ENCODE assay signal across 16 cellular contexts in genomic region chr17:82388223-82388921, GRCh38. TPM values are rescaled to one million over a fixed set of nuclear protein-coding genes. Genes with fewer than 3 reads are reported as not detected.
DNase-seq lines count a peak whose midpoint lies in the region; ATAC-seq and TF ChIP-seq lines count a peak whose summit lies in the region.
"Had no signal": no experiment of that assay in that cellular context is flagged by ENCODE, and none has a peak within 500 bp of the region (broad histone marks: within the 10 kb centered on the region; RNA-seq: fewer than 3 reads in every experiment).

No MANE protein-coding gene starts in this region.

- H3K27ac ChIP-seq in adrenal gland, result no peak overlapping the region
- H3K27ac ChIP-seq in right lobe of liver, result no peak overlapping the region
- H3K27ac ChIP-seq: Peyer's patch had no signal

- TF ChIP-seq EP300 in Ishikawa (IDR thresholded peaks at IDR 0.05; ENCODE audit: borderline replicate concordance), result peak; percentile 71

- 57 to 78% (median 64%) methylated on average over 11 to 34 of the region's 34 CpGs for WGBS in adrenal gland, 4 donors
- 64% methylated on average over 4 of the region's 34 CpGs for WGBS in right lobe of liver (ENCODE audit: insufficient coverage, low coverage, low lambda C conversion rate, missing lambda C conversion rate)

- peak; percentile 26 to 55 (median 40) for ATAC-seq in right lobe of liver
- ATAC-seq: activated CD8-positive, alpha-beta memory T cell treated with anti-CD3 and anti-CD28 coated beads, Interleukin-2, amount 10 ng/mL, durations not matched to agents 7 days and 5 days had no signal

- peak; percentile 44; the same call in 1 of the 2 replicates for TF ChIP-seq RAD21 in Ishikawa (IDR thresholded peaks at IDR 0.05; ENCODE audit: low read depth)

- peak; percentile 49 for DNase-seq in ACHN
- peak; percentile 66 to 88 (median 82) for DNase-seq in adrenal gland
- peak; percentile 76 to 81 (median 78) for DNase-seq in right lobe of liver
- DNase-seq in foreskin melanocyte, result no peak
- DNase-seq in NCI-H510A (lab: John Stamatoyannopoulos, UW), result no peak
- DNase-seq in NCI-H1105 treated with DMSO at 0.1 percent for 48 hours (lab: John Stamatoyannopoulos, UW), result no peak
- no peak for DNase-seq in islet precursor cell
- DNase-seq: activated CD8-positive, alpha-beta memory T cell treated with anti-CD3 and anti-CD28 coated beads, Interleukin-2, amount 10 ng/mL, durations not matched to agents 7 days and 5 days; cerebellar nuclear complex; DMS153; NCI-H2171 treated with DMSO at 0.1 percent for 48 hours had no signal

- peak in 3 of 6 experiments; percentile 7 to 29 (median 11) for TF ChIP-seq CTCF in adrenal gland (IDR thresholded peaks at IDR 0.05)
- no peak for TF ChIP-seq CTCF in right lobe of liver (IDR thresholded peaks at IDR 0.05)

- intact Hi-C loops in adrenal gland (cut with DNase I) (no loop called here), right lobe of liver (cut with DNase I) (no loop called here)

- no peak overlapping the region for H3K4me3 ChIP-seq in adrenal gland
- H3K4me3 ChIP-seq in right lobe of liver, result no peak overlapping the region
- H3K4me3 ChIP-seq: Peyer's patch had no signal

- TF ChIP-seq POLR2A in adrenal gland (IDR thresholded peaks at IDR 0.05) (no peak), right lobe of liver (IDR thresholded peaks at IDR 0.05) (no peak)

- H3K36me3 ChIP-seq in adrenal gland (replicated peaks in 1 of 2), result peaks cover 0 to 5% of the 10 kb centered on the region in 2 donors
- no peaks in the 10 kb centered on the region for H3K36me3 ChIP-seq in right lobe of liver

- H3K9me3 ChIP-seq in adrenal gland (replicated peaks in 1 of 3) (no peaks in the 10 kb centered on the region), right lobe of liver (no peaks in the 10 kb centered on the region)
- H3K9me3 ChIP-seq: Peyer's patch had no signal

- H3K4me1 ChIP-seq in adrenal gland (replicated peaks in 1 of 2), result peaks cover 9 to 17% of the 10 kb centered on the region in 2 donors
- peaks cover 0 to 19% (median 6%) of the 10 kb centered on the region in 4 donors for H3K4me1 ChIP-seq in right lobe of liver

- in situ Hi-C loops in ACHN (cut with HindIII; ENCODE audit: low pct_ligation_motif_present, low pct_unique_long_range_greater_than_20kb, low sequenced_read_pairs), result no loop called here

- H3K27me3 ChIP-seq in adrenal gland (no peaks in the 10 kb centered on the region), right lobe of liver (no peaks in the 10 kb centered on the region)
- H3K27me3 ChIP-seq: Peyer's patch had no signal

TF ChIP-seq in Ishikawa, 13 proteins besides CTCF, POLR2A, EP300 and RAD21:
- TF ChIP-seq CREB1 (IDR thresholded peaks at IDR 0.05; ENCODE audit: low read depth), result no peak
- TF ChIP-seq FOXM1 (IDR thresholded peaks at IDR 0.05; ENCODE audit: borderline replicate concordance, low read depth), result no peak
- no peak for TF ChIP-seq YY1 (IDR thresholded peaks at IDR 0.05; ENCODE audit: low read depth)
- TF ChIP-seq REST (IDR thresholded peaks at IDR 0.05; ENCODE audit: low read depth), result peak; percentile 92
- peak; percentile 63 for TF ChIP-seq MAX (IDR thresholded peaks at IDR 0.05)
- TF ChIP-seq ZBTB7A (IDR thresholded peaks at IDR 0.05; ENCODE audit: low read depth), result no peak
- TF ChIP-seq TCF12 (IDR thresholded peaks at IDR 0.05; ENCODE audit: low read depth), result peak; percentile 79
- no peak for TF ChIP-seq TAF1 (IDR thresholded peaks at IDR 0.05; ENCODE audit: low read depth)
- no peak for TF ChIP-seq TEAD4 (IDR thresholded peaks at IDR 0.05)
- TF ChIP-seq EGR1 (IDR thresholded peaks at IDR 0.05), result no peak
- peak; percentile 26 for TF ChIP-seq USF1 (IDR thresholded peaks at IDR 0.05)
- TF ChIP-seq NFIC (IDR thresholded peaks at IDR 0.05), result peak; percentile 91
- no peak for TF ChIP-seq CEBPB (IDR thresholded peaks at IDR 0.05)

RNA-seq across cellular contexts. Expression of gene UTS2R, which starts 16.8 kb away (rescaled TPM):
- total RNA-seq in adrenal gland (not detected), right lobe of liver (not detected)
- not detected for polyA plus RNA-seq in adrenal gland
- total RNA-seq: Peyer's patch, urinary bladder had no signal
- polyA plus RNA-seq: esophagus, urinary bladder had no signal

RNA-seq across cellular contexts. Expression of gene TEX19, which starts 29.3 kb away (rescaled TPM):
- total RNA-seq in adrenal gland, result under 1 TPM in 1 of 8 donors, not detected in 7; 0.26 TPM
- not detected for polyA plus RNA-seq in adrenal gland
- total RNA-seq in right lobe of liver, result not detected
- total RNA-seq: Peyer's patch, progenitor cell of endocrine pancreas, urinary bladder had no signal
- polyA plus RNA-seq: urinary bladder had no signal

RNA-seq across cellular contexts. Expression of gene HEXD, which starts 29.8 kb away (rescaled TPM):
- total RNA-seq in adrenal gland, result 100 to 1,000 TPM in 1 of 8 donors, 10 to 100 TPM in 7; 16.2 to 104 (median 43.8) TPM
- 100 to 1,000 TPM in 2 of 3 donors, 1 to 10 TPM in 1; 8.9 to 292 (median 198) TPM for polyA plus RNA-seq in adrenal gland
- total RNA-seq in right lobe of liver, result 10 to 100 TPM in 5 of 6 experiments, 1 to 10 TPM in 1; 9.6 to 30.4 (median 20.2) TPM

RNA-seq across cellular contexts. Expression of gene OGFOD3, which starts 30.0 kb away (rescaled TPM):
- total RNA-seq in adrenal gland (100 to 1,000 TPM in 1 of 8 donors, 10 to 100 TPM in 7; 38.7 to 131 (median 56.8) TPM), right lobe of liver (10 to 100 TPM; 13.5 to 23.4 (median 16.2) TPM)
- 10 to 100 TPM; 17.9 to 39.8 (median 34.1) TPM for polyA plus RNA-seq in adrenal gland

RNA-seq across cellular contexts. Expression of gene SECTM1, which starts 54.8 kb away (rescaled TPM):
- total RNA-seq in adrenal gland (10 to 100 TPM in 5 of 8 donors, 1 to 10 TPM in 3; 3.4 to 24.3 (median 13.0) TPM), right lobe of liver (1 to 10 TPM; 3.9 to 7.4 (median 5.8) TPM)
- polyA plus RNA-seq in adrenal gland, result 1 to 10 TPM; 1.4 to 4.3 (median 3.7) TPM
- total RNA-seq: progenitor cell of endocrine pancreas had no signal

Comparison
In these comparisons a context has a peak if more than half of its experiments do, and no peak if none do; other contexts are left out.
1. DNase-seq: peak in ACHN (single experiment), adrenal gland (7 of 7) and right lobe of liver (3 of 3); none in foreskin melanocyte (single experiment), NCI-H510A (single experiment), NCI-H1105 treated with DMSO at 0.1 percent for 48 hours (single experiment) and islet precursor cell (single experiment).